Comparison of ENCODE assay signal across 18 cellular contexts in genomic region chr17:79117905-79118487, GRCh38.
"Had no signal": no experiment of that assay in that cellular context is flagged by ENCODE, and none has a peak within 500 bp of the region (broad histone marks: within the 10 kb centered on the region; RNA-seq: fewer than 3 reads in every experiment).

No MANE protein-coding gene starts in this region.

- ATAC-seq: foreskin keratinocyte; gastroesophageal sphincter; heart left ventricle; left cardiac atrium; left lung; naive thymus-derived CD4-positive, alpha-beta T cell; sciatic nerve; stimulated activated effector memory CD8-positive, alpha-beta T cell treated with anti-CD3 and anti-CD28 coated beads, Interleukin-12 subunit alpha, Interleukin-12 subunit beta, amount 100 ng/mL, for 72 hours had no signal

- DNase-seq: colonic mucosa; effector memory CD4-positive, alpha-beta T cell; foreskin keratinocyte; heart left ventricle; left cardiac atrium; left lung; mesenchymal stem cell; naive thymus-derived CD4-positive, alpha-beta T cell; nucleus accumbens; ovary; stimulated activated CD4-positive, alpha-beta T cell treated with anti-CD3 and anti-CD28 coated beads, Interleukin-12 subunit alpha, Interleukin-12 subunit beta, amount 100 ng/mL, for 4 hours; stimulated activated CD4-positive, alpha-beta T cell treated with anti-CD3 and anti-CD28 coated beads, Interleukin-1b, Interleukin-23, amount 100 ng/mL, for 48 hours; stimulated activated CD4-positive, alpha-beta T cell treated with anti-CD3 and anti-CD28 coated beads, Interleukin-4, amount 100 ng/mL, for 24 hours; stimulated activated naive CD4-positive, alpha-beta T cell treated with Interleukin-2 at 50 U/mL for 16 hours; stomach had no signal
